Comparison of ENCODE assay signal across 9 cellular contexts in the genomic region with DNA sequence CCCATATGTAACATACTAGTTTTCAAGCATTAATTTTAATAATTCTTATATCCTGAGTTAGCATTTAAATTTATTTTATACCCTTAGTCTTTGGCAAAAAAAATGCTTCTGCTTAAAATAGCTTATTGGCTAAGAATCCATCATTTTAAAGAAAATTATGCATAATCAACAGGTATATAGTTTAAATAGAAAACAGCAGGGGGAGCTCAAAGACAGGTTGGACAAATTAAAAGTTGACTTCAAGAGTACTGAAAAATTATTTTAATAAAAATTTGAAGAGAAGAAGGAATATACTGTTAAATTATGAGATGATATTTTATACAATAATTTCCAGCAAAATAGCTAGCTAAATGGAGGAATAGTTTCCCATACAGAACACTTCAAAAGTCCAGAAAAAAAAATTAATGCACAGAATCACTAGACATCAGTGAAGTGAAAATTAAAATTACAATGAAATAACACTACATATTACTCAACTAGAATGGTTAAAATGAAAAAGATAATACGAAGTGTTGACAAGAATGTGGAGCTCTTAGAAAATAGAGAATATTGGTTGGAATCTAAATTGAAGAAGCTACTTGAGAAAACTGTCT.
DNase-seq lines count a peak whose midpoint lies in the region; ATAC-seq, FAIRE-seq and TF ChIP-seq lines count a peak whose summit lies in the region.
"Had no signal": no experiment of that assay in that cellular context is flagged by ENCODE, and none has a peak within 500 bp of the region (broad histone marks: within the 10 kb centered on the region; RNA-seq: fewer than 3 reads in every experiment).

No MANE protein-coding gene starts in this region.

- no peaks in the 10 kb centered on the region for H3K79me1 ChIP-seq in mesendoderm (ENCODE audit: low read length)

- WGBS in mesendoderm (ENCODE audit: extremely low coverage, insufficient coverage, low lambda C conversion rate), result no CpG with 5 or more reads among the region's 1 CpG

- ATAC-seq in lower lobe of right lung, result peak in 1 of 2 donors; percentile 46
- ATAC-seq in GM19324 (IDR thresholded peaks at IDR 0.05; ENCODE audit: low FRiP score, unreplicated experiment), result no peak
- no peak for ATAC-seq in HG03108 (IDR thresholded peaks at IDR 0.05; ENCODE audit: unreplicated experiment)

- intact Hi-C loops in Calu3 (cut with micrococcal nuclease; ENCODE audit: unreplicated experiment) (loop anchor here (1.0 to 5.0 kb wide), 5 partner anchors 81 to 294 kb away; no protein-coding TSS in a partner anchor), lower lobe of right lung (cut with DNase I) (loop anchor here (10.0 kb wide), 1 partner anchor 168 kb away; no protein-coding TSS in a partner anchor)

- TF ChIP-seq CTCF in Calu3 (IDR thresholded peaks at IDR 0.05; ENCODE audit: unreplicated experiment) (peak; percentile 34), astrocyte (IDR thresholded peaks at IDR 0.05; ENCODE audit: insufficient read depth, low read depth, low read length) (peak; percentile 28), lower lobe of right lung (IDR thresholded peaks at IDR 0.05) (peak; percentile 43)

- DNase-seq in Calu3 (no peak), NAMALWA (ENCODE audit: low spot score) (peak; percentile 22), astrocyte (ENCODE audit: low read depth) (no peak), lower lobe of right lung (no peak), mucosa of gallbladder (ENCODE audit: low spot score) (no peak), mesendoderm (no peak)

- no peak overlapping the region for H3K27ac ChIP-seq in astrocyte (ENCODE audit: low read depth, low read length)
- no peak overlapping the region for H3K27ac ChIP-seq in lower lobe of right lung
- H3K27ac ChIP-seq in mesendoderm (ENCODE audit: low read depth, low read length), result no peak overlapping the region
- H3K27ac ChIP-seq: SK-N-MC had no signal

- no peaks in the 10 kb centered on the region for H3K36me3 ChIP-seq in astrocyte (ENCODE audit: insufficient read depth, low read length)
- no peaks in the 10 kb centered on the region for H3K36me3 ChIP-seq in lower lobe of right lung
- H3K36me3 ChIP-seq in mesendoderm (ENCODE audit: control insufficient read depth, insufficient read depth, low read length), result no peaks in the 10 kb centered on the region

- H3K9me3 ChIP-seq in astrocyte (ENCODE audit: insufficient read depth, low read depth, low read length), result no peaks in the 10 kb centered on the region
- no peaks in the 10 kb centered on the region for H3K9me3 ChIP-seq in lower lobe of right lung

- H3K27me3 ChIP-seq in astrocyte (ENCODE audit: insufficient read depth, low read length) (no peaks in the 10 kb centered on the region), lower lobe of right lung (ENCODE audit: low read depth) (no peaks in the 10 kb centered on the region), mesendoderm (ENCODE audit: insufficient read depth, low read length, poor library complexity) (no peaks in the 10 kb centered on the region)

- H2BK120ac ChIP-seq in mesendoderm (ENCODE audit: low read depth, low read length), result no peak overlapping the region

- H2AK5ac ChIP-seq in mesendoderm (ENCODE audit: low read length), result no peak overlapping the region

- H3K4me1 Mint-ChIP-seq in Calu3 (ENCODE audit: low read depth, unreplicated experiment), result no peaks in the 10 kb centered on the region
- peaks cover 7% of the 10 kb centered on the region for H3K4me1 Mint-ChIP-seq in astrocyte (ENCODE audit: low read depth, unreplicated experiment)

- H3K9me3 Mint-ChIP-seq in Calu3 (ENCODE audit: low read depth, unreplicated experiment) (no peaks in the 10 kb centered on the region), astrocyte (ENCODE audit: unreplicated experiment) (no peaks in the 10 kb centered on the region)

- BruUV-seq in Calu3 (replicated peaks; lab: Mats Ljungman, UMichigan), result no TSS peak

- H3K4me3 ChIP-seq in astrocyte (ENCODE audit: insufficient read depth, low read depth, low read length) (no peak overlapping the region), lower lobe of right lung (no peak overlapping the region), mesendoderm (ENCODE audit: low read length) (no peak overlapping the region)
- H3K4me3 ChIP-seq: SK-N-MC had no signal

- H3K23ac ChIP-seq in mesendoderm (ENCODE audit: low read length), result no peak overlapping the region

- no peak overlapping the region for H4K8ac ChIP-seq in mesendoderm (ENCODE audit: low read depth, low read length)

- CTCF ChIA-PET in Calu3 (lab: Charles Lee), result interaction anchor here (0.6 to 2.7 kb wide), 10 partner anchors 16 to 305 kb away, joined by 3 to 20 read pairs (median 4); no protein-coding TSS in a partner anchor

- H3K4me3 Mint-ChIP-seq in Calu3 (ENCODE audit: low read depth, unreplicated experiment) (no peak overlapping the region), astrocyte (ENCODE audit: unreplicated experiment) (no peak overlapping the region)

- H2BK5ac ChIP-seq in mesendoderm (ENCODE audit: low read length), result no peak overlapping the region

- no peak overlapping the region for H3K56ac ChIP-seq in mesendoderm (ENCODE audit: low read length)

- no peak overlapping the region for H4K5ac ChIP-seq in mesendoderm (ENCODE audit: low read length)

- FAIRE-seq in astrocyte (lab: Jason Lieb, UNC), result no peak

- H3K4me2 ChIP-seq in astrocyte (ENCODE audit: low read length) (no peak overlapping the region), mesendoderm (ENCODE audit: low read length) (no peak overlapping the region)

- H3K4me1 ChIP-seq in astrocyte (ENCODE audit: insufficient read depth, low read length) (no peaks in the 10 kb centered on the region), lower lobe of right lung (no peaks in the 10 kb centered on the region), mesendoderm (ENCODE audit: control insufficient read depth, low read depth, low read length) (no peaks in the 10 kb centered on the region)

- H3K27me3 Mint-ChIP-seq in Calu3 (ENCODE audit: unreplicated experiment) (no peaks in the 10 kb centered on the region), astrocyte (ENCODE audit: low read depth, unreplicated experiment) (no peaks in the 10 kb centered on the region)

- H3K18ac ChIP-seq in mesendoderm (ENCODE audit: low read length), result no peak overlapping the region

- no peak overlapping the region for H2AFZ ChIP-seq in astrocyte (ENCODE audit: low read depth, low read length)

- H4K20me1 ChIP-seq in astrocyte (ENCODE audit: insufficient read depth, low read length), result no peaks in the 10 kb centered on the region

- H3K79me2 ChIP-seq in astrocyte (ENCODE audit: insufficient read depth, low read length) (no peaks in the 10 kb centered on the region), mesendoderm (ENCODE audit: control insufficient read depth, insufficient read depth, low read length) (no peaks in the 10 kb centered on the region)

- no peak overlapping the region for H2BK15ac ChIP-seq in mesendoderm (replicated peaks; ENCODE audit: low read depth)

- no peak overlapping the region for H3K9ac ChIP-seq in astrocyte (ENCODE audit: low read length)
- H3K9ac ChIP-seq in mesendoderm (ENCODE audit: low read length), result no peak overlapping the region

- H3K4ac ChIP-seq in mesendoderm (ENCODE audit: low read depth, low read length), result no peak overlapping the region

- H3K27ac Mint-ChIP-seq in Calu3 (ENCODE audit: unreplicated experiment), result no peak overlapping the region
- no peak overlapping the region for H3K27ac Mint-ChIP-seq in astrocyte (ENCODE audit: unreplicated experiment)

- H3K36me3 Mint-ChIP-seq in Calu3 (ENCODE audit: insufficient read depth, unreplicated experiment), result no peaks in the 10 kb centered on the region
- no peaks in the 10 kb centered on the region for H3K36me3 Mint-ChIP-seq in astrocyte (ENCODE audit: low read depth, unreplicated experiment)
